16 cellular contexts compared by ENCODE assay signal in the genomic region with DNA sequence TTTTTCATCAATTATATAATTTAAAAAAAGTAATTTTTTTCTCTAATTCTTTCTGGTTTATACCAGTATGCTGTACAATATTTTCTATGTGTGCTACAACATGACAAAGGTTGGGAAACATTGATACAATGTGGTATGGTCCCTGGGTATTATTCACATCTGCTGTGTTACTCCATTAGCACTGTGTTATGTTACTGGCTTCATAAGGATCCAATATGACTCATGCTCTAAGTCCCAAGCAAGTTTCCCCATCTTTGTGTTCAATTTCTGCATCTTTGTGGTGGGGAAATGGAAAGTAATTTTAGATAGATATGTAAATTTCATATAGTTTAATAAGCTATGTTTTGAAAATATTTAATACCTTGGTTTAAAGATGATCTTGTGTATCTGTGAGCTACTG. TPM values are rescaled to one million over a fixed set of nuclear protein-coding genes. Genes with fewer than 3 reads are reported as not detected.
DNase-seq lines count a peak whose midpoint lies in the region; ATAC-seq and TF ChIP-seq lines count a peak whose summit lies in the region.
"Had no signal": no experiment of that assay in that cellular context is flagged by ENCODE, and none has a peak within 500 bp of the region (broad histone marks: within the 10 kb centered on the region; RNA-seq: fewer than 3 reads in every experiment).

No MANE protein-coding gene starts in this region.

- TF ChIP-seq EP300 in esophagus muscularis mucosa (IDR thresholded peaks at IDR 0.05) = no peak

- H3K27ac ChIP-seq in esophagus muscularis mucosa (replicated peaks in 1 of 4) = no peak overlapping the region
- H3K27ac ChIP-seq: ascending aorta, gastroesophageal sphincter, SJSA1 had no signal

- no peak overlapping the region for H3K9ac ChIP-seq in adipocyte (ENCODE audit: low read length)

- TF ChIP-seq POLR2A in esophagus muscularis mucosa (IDR thresholded peaks at IDR 0.05; ENCODE audit: low read depth) = no peak

- DNase-seq in AG20443 (ENCODE audit: low spot score) (peak; percentile 32), HS-5 (ENCODE audit: low read depth) (peak; percentile 15), adipocyte (ENCODE audit: low read depth) (peak; percentile 6), fibroblast of pulmonary artery (ENCODE audit: low read depth) (peak; percentile 53), esophagus muscularis mucosa (ENCODE audit: extremely low spot score) (no peak), Right ventricle myocardium inferior (ENCODE audit: missing footprints) (no peak)
- DNase-seq: kidney; NCI-H774; PC-3; stimulated activated CD4-positive, alpha-beta T cell treated with anti-CD3 and anti-CD28 coated beads, Interleukin-4, amount 100 ng/mL, for 4 hours had no signal

- H3K9me3 ChIP-seq in adipocyte (ENCODE audit: control insufficient read depth, low read length) (no peaks in the 10 kb centered on the region), esophagus muscularis mucosa (no peaks in the 10 kb centered on the region)
- H3K9me3 ChIP-seq: ascending aorta, gastroesophageal sphincter, SJSA1 had no signal

- intact Hi-C loops in esophagus muscularis mucosa (cut with DNase I) = no loop called here
- intact Hi-C loops in Right ventricle myocardium inferior (cut with DNase I) = no loop called here

- H3K27me3 ChIP-seq in adipocyte (replicated peaks; ENCODE audit: control insufficient read depth, insufficient read depth, low read length) (no peaks in the 10 kb centered on the region), esophagus muscularis mucosa (no peaks in the 10 kb centered on the region)
- H3K27me3 ChIP-seq: ascending aorta, gastroesophageal sphincter, SJSA1 had no signal

- ATAC-seq in HG03045 (IDR thresholded peaks at IDR 0.05; ENCODE audit: unreplicated experiment) = no peak
- no peak for ATAC-seq in Right ventricle myocardium inferior
- ATAC-seq in HG03159 (IDR thresholded peaks at IDR 0.05; ENCODE audit: unreplicated experiment) = no peak
- ATAC-seq: gastroesophageal sphincter had no signal

- H3K4me3 ChIP-seq in adipocyte (ENCODE audit: low read length) = no peak overlapping the region
- H3K4me3 ChIP-seq in fibroblast of pulmonary artery (replicated peaks; ENCODE audit: low read depth, low read length) = no peak overlapping the region
- H3K4me3 ChIP-seq in esophagus muscularis mucosa = no peak overlapping the region
- H3K4me3 ChIP-seq: ascending aorta, gastroesophageal sphincter, lung, SJSA1 had no signal

- H3K36me3 ChIP-seq in adipocyte (ENCODE audit: control insufficient read depth, insufficient read depth, low read length, severe bottlenecking) (peaks cover 59% of the 10 kb centered on the region), esophagus muscularis mucosa (peaks cover 13 to 53% (median 40%) of the 10 kb centered on the region in 4 donors)

- H3K4me1 ChIP-seq in adipocyte (ENCODE audit: control insufficient read depth, insufficient read depth, low read length) (peaks cover 6% of the 10 kb centered on the region), esophagus muscularis mucosa (peaks cover 0 to 3% (median 0%) of the 10 kb centered on the region in 4 donors)
- H3K4me1 ChIP-seq: ascending aorta, gastroesophageal sphincter, SJSA1 had no signal

- TF ChIP-seq CTCF in fibroblast of pulmonary artery (IDR thresholded peaks at IDR 0.05; ENCODE audit: low read length, missing control alignments) (no peak), esophagus muscularis mucosa (IDR thresholded peaks at IDR 0.05) (no peak)

RNA-seq across cellular contexts. Expression of a gene that starts 35.8 kb away (rescaled TPM):
- total RNA-seq in esophagus muscularis mucosa (10 to 100 TPM in 3 of 4 donors, 1 to 10 TPM in 1; 9.1 to 21.9 (median 12.8) TPM), Right ventricle myocardium inferior (4.0 TPM)

Comparison
In these comparisons a context has a peak if more than half of its experiments do, and no peak if none do; other contexts are left out.
1. DNase-seq: peak in AG20443 (single experiment), HS-5 (single experiment), adipocyte (single experiment) and fibroblast of pulmonary artery (single experiment); none in esophagus muscularis mucosa (single experiment) and Right ventricle myocardium inferior (single experiment).